Comparison of ENCODE assay signal across 22 cellular contexts in genomic region chr1:160425847-160426246, GRCh38. TPM values are rescaled to one million over a fixed set of nuclear protein-coding genes. Genes with fewer than 3 reads are reported as not detected.
"Had no signal": no experiment of that assay in that cellular context is flagged by ENCODE, and none has a peak within 500 bp of the region (broad histone marks: within the 10 kb centered on the region; RNA-seq: fewer than 3 reads in every experiment).

No MANE protein-coding gene starts in this region.

- H3K27me3 ChIP-seq: cardiac muscle cell, left lung, pancreas, tibial artery had no signal

- H3K27me3 Mint-ChIP-seq: activated CD8-positive, alpha-beta T cell treated with anti-CD3 and anti-CD28 coated beads for 36 hours; activated naive CD8-positive, alpha-beta T cell treated with anti-CD3 and anti-CD28 coated beads for 36 hours had no signal

- H3K9me3 Mint-ChIP-seq: activated CD4-positive, alpha-beta T cell treated with anti-CD3 and anti-CD28 coated beads, Interleukin-2, amount 10 ng/mL, durations not matched to agents 24 days and 14 days; activated CD8-positive, alpha-beta T cell treated with anti-CD3 and anti-CD28 coated beads for 36 hours; activated naive CD8-positive, alpha-beta T cell treated with anti-CD3 and anti-CD28 coated beads for 36 hours; activated T-cell treated with anti-CD3 and anti-CD28 coated beads, Interleukin-2, amount 50 U/mL, for 72 hours had no signal

- H3K27ac Mint-ChIP-seq: activated CD4-positive, alpha-beta T cell treated with anti-CD3 and anti-CD28 coated beads, Interleukin-2, amount 10 ng/mL, durations not matched to agents 24 days and 14 days; activated CD8-positive, alpha-beta T cell treated with anti-CD3 and anti-CD28 coated beads for 36 hours; activated naive CD8-positive, alpha-beta T cell treated with anti-CD3 and anti-CD28 coated beads for 36 hours; activated T-cell treated with anti-CD3 and anti-CD28 coated beads, Interleukin-2, amount 50 U/mL, for 72 hours had no signal

- H3K9me3 ChIP-seq: left lung, pancreas, tibial artery had no signal

- FAIRE-seq: pancreas had no signal

- H3K36me3 Mint-ChIP-seq: activated naive CD8-positive, alpha-beta T cell treated with anti-CD3 and anti-CD28 coated beads for 36 hours had no signal

- H3K4me3 ChIP-seq: cardiac muscle cell, left lung, pancreas, smooth muscle cell, tibial artery had no signal

- H3K4me3 Mint-ChIP-seq: activated CD4-positive, alpha-beta T cell treated with anti-CD3 and anti-CD28 coated beads, Interleukin-2, amount 10 ng/mL, durations not matched to agents 24 days and 14 days; activated CD8-positive, alpha-beta T cell treated with anti-CD3 and anti-CD28 coated beads for 36 hours; activated naive CD8-positive, alpha-beta T cell treated with anti-CD3 and anti-CD28 coated beads for 36 hours; activated T-cell treated with anti-CD3 and anti-CD28 coated beads, Interleukin-2, amount 50 U/mL, for 72 hours had no signal

- H3K27ac ChIP-seq: cardiac muscle cell, left lung, pancreas, tibial artery had no signal

- H3K4me1 ChIP-seq: tibial artery had no signal

- DNase-seq: activated CD4-positive, alpha-beta T cell treated with anti-CD3 and anti-CD28 coated beads, Interleukin-2, amount 10 ng/mL, durations not matched to agents 24 days and 14 days; activated CD8-positive, alpha-beta T cell treated with anti-CD3 and anti-CD28 coated beads for 36 hours; activated gamma-delta T cell; activated naive CD8-positive, alpha-beta T cell treated with anti-CD3 and anti-CD28 coated beads for 36 hours; activated T-cell treated with anti-CD3 and anti-CD28 coated beads, Interleukin-2, amount 50 U/mL, for 72 hours; amygdala; foreskin melanocyte; glutamatergic neuron; left lung; pancreas; stimulated activated CD4-positive, alpha-beta T cell treated with anti-CD3 and anti-CD28 coated beads, Interleukin-4, amount 100 ng/mL, for 24 hours; stimulated activated naive CD8-positive, alpha-beta T cell treated with anti-CD3 and anti-CD28 coated beads, Interleukin-15, Interleukin-2, amounts not matched to agents 100 U/mL and 50 U/mL, for 24 hours; substantia nigra; tibial artery had no signal

- ATAC-seq: activated CD8-positive, alpha-beta T cell treated with anti-CD3 and anti-CD28 coated beads for 36 hours; activated T-cell treated with anti-CD3 and anti-CD28 coated beads, Interleukin-2, amount 50 U/mL, for 72 hours; left lung; pancreas; sciatic nerve; stimulated activated naive CD8-positive, alpha-beta T cell treated with anti-CD3 and anti-CD28 coated beads, Interleukin-15, Interleukin-2, amounts not matched to agents 100 U/mL and 50 U/mL, for 24 hours had no signal

RNA-seq across cellular contexts. Expression of gene VANGL2, which starts 25.5 kb away (rescaled TPM):
- total RNA-seq: dermis microvascular lymphatic vessel endothelial cell; lung microvascular endothelial cell; T-helper 1 cell treated with Interleukin-12 subunit alpha and Interleukin-12 subunit beta and Interleukin-4 antibody, amounts not matched to agents 30 ng/mL and 1 ng/mL, for 36 hours had no signal

RNA-seq across cellular contexts. Expression of gene NHLH1, which starts 59.0 kb away (rescaled TPM):
- total RNA-seq: dermis microvascular lymphatic vessel endothelial cell, epithelial cell of proximal tubule, lung microvascular endothelial cell, pancreas, sciatic nerve, smooth muscle cell, urinary bladder had no signal
- polyA plus RNA-seq: cardiac muscle cell had no signal
